1 cellular context compared by ENCODE assay signal in genomic region chr20:3739054-3739925, GRCh38.
TF ChIP-seq lines count a peak whose summit lies in the region.

No MANE protein-coding gene starts in this region.

TF ChIP-seq in GM23338, 12 proteins besides CTCF, POLR2A, EP300 and RAD21 (continued from another document):
- no peak for TF ChIP-seq REST (IDR thresholded peaks at IDR 0.05; ENCODE audit: unreplicated experiment)
- no peak for TF ChIP-seq EZH2 (IDR thresholded peaks at IDR 0.05; ENCODE audit: low read depth, unreplicated experiment)
- TF ChIP-seq, protein P1, sequence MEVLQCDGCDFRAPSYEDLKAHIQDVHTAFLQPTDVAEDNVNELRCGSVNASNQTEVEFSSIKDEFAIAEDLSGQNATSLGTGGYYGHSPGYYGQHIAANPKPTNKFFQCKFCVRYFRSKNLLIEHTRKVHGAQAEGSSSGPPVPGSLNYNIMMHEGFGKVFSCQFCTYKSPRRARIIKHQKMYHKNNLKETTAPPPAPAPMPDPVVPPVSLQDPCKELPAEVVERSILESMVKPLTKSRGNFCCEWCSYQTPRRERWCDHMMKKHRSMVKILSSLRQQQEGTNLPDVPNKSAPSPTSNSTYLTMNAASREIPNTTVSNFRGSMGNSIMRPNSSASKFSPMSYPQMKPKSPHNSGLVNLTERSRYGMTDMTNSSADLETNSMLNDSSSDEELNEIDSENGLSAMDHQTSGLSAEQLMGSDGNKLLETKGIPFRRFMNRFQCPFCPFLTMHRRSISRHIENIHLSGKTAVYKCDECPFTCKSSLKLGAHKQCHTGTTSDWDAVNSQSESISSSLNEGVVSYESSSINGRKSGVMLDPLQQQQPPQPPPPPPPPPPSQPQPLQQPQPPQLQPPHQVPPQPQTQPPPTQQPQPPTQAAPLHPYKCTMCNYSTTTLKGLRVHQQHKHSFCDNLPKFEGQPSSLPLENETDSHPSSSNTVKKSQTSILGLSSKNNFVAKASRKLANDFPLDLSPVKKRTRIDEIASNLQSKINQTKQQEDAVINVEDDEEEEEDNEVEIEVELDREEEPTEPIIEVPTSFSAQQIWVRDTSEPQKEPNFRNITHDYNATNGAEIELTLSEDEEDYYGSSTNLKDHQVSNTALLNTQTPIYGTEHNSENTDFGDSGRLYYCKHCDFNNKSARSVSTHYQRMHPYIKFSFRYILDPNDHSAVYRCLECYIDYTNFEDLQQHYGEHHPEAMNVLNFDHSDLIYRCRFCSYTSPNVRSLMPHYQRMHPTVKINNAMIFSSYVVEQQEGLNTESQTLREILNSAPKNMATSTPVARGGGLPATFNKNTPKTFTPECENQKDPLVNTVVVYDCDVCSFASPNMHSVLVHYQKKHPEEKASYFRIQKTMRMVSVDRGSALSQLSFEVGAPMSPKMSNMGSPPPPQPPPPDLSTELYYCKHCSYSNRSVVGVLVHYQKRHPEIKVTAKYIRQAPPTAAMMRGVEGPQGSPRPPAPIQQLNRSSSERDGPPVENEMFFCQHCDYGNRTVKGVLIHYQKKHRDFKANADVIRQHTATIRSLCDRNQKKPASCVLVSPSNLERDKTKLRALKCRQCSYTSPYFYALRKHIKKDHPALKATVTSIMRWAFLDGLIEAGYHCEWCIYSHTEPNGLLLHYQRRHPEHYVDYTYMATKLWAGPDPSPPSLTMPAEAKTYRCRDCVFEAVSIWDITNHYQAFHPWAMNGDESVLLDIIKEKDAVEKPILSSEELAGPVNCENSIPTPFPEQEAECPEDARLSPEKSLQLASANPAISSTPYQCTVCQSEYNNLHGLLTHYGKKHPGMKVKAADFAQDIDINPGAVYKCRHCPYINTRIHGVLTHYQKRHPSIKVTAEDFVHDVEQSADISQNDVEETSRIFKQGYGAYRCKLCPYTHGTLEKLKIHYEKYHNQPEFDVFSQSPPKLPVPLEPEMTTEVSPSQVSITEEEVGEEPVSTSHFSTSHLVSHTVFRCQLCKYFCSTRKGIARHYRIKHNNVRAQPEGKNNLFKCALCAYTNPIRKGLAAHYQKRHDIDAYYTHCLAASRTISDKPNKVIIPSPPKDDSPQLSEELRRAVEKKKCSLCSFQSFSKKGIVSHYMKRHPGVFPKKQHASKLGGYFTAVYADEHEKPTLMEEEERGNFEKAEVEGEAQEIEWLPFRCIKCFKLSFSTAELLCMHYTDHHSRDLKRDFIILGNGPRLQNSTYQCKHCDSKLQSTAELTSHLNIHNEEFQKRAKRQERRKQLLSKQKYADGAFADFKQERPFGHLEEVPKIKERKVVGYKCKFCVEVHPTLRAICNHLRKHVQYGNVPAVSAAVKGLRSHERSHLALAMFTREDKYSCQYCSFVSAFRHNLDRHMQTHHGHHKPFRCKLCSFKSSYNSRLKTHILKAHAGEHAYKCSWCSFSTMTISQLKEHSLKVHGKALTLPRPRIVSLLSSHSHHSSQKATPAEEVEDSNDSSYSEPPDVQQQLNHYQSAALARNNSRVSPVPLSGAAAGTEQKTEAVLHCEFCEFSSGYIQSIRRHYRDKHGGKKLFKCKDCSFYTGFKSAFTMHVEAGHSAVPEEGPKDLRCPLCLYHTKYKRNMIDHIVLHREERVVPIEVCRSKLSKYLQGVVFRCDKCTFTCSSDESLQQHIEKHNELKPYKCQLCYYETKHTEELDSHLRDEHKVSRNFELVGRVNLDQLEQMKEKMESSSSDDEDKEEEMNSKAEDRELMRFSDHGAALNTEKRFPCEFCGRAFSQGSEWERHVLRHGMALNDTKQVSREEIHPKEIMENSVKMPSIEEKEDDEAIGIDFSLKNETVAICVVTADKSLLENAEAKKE (CRISPR knock-in tag; IDR thresholded peaks at IDR 0.05) = no peak
- no peak for TF ChIP-seq ZNF331 (CRISPR knock-in tag; IDR thresholded peaks at IDR 0.05; ENCODE audit: low read depth)
- TF ChIP-seq CREB1 (CRISPR knock-in tag; IDR thresholded peaks at IDR 0.05; ENCODE audit: low read depth) = no peak
- no peak for TF ChIP-seq JUNB (IDR thresholded peaks at IDR 0.05; ENCODE audit: unreplicated experiment)
- no peak for TF ChIP-seq STAT1 (IDR thresholded peaks at IDR 0.05; ENCODE audit: unreplicated experiment)
- TF ChIP-seq EZH2phosphoT487 (IDR thresholded peaks at IDR 0.05; ENCODE audit: unreplicated experiment) = no peak
- no peak for TF ChIP-seq POLR2AphosphoS5 (IDR thresholded peaks at IDR 0.05; ENCODE audit: low read depth)
